Comparison of ENCODE assay signal across 8 cellular contexts in the genomic region with DNA sequence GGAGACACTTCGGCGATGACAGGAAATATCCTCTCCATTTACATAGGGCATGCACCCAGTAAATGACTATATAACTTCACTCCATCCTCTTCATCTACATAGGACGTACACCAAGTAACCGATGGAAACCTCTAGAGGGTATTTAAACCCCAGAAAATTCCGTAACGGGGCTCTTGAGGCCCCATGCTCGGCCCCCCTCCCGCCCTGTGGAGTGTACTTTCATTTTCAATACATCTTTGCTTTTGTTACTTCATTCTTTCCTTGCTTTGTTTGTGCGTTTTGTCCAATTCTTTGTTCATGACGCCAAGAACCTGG. TPM values are rescaled to one million over a fixed set of nuclear protein-coding genes. Genes with fewer than 3 reads are reported as not detected.
A peak's percentile ranks its signal among the peaks of the same experiment; 100 is the strongest.
DNase-seq lines count a peak whose midpoint lies in the region; ATAC-seq and TF ChIP-seq lines count a peak whose summit lies in the region.

No MANE protein-coding gene starts in this region.

- no peaks in the 10 kb centered on the region for H3K79me2 ChIP-seq in OCI-LY7 (ENCODE audit: insufficient read depth, low read depth, low read length)

- BruUV-seq in OCI-LY7 (replicated peaks; lab: Mats Ljungman, UMichigan) = no TSS peak

- ATAC-seq in GM21737 (IDR thresholded peaks at IDR 0.05; ENCODE audit: unreplicated experiment) (no peak), HG03571 (IDR thresholded peaks at IDR 0.05; ENCODE audit: unreplicated experiment) (no peak), HG02840 (IDR thresholded peaks at IDR 0.05; ENCODE audit: low FRiP score, unreplicated experiment) (no peak)

- TF ChIP-seq POLR2A in ovary (IDR thresholded peaks at IDR 0.05) = no peak

- no peak for TF ChIP-seq EP300 in ovary (IDR thresholded peaks at IDR 0.05)

- H3K4me1 ChIP-seq in OCI-LY7 (ENCODE audit: insufficient read depth, low read length, poor library complexity, severe bottlenecking) = peaks cover 3% of the 10 kb centered on the region
- peaks cover 3% of the 10 kb centered on the region for H3K4me1 ChIP-seq in ovary (ENCODE audit: insufficient read depth)

- H3K4me3 ChIP-seq in OCI-LY7 (ENCODE audit: low read depth, low read length, poor library complexity, severe bottlenecking) (peak overlapping the region; percentile 26), epithelial cell of esophagus (ENCODE audit: low read length) (peak overlapping the region; percentile 54), ovary (peak overlapping the region; percentile 44)

- peak overlapping the region; percentile 24; the same call in 1 of the 2 replicates for H3K4me2 ChIP-seq in OCI-LY7 (ENCODE audit: low read length)

- POLR2A ChIA-PET in OCI-LY7 (lab: Charles Lee) = no interaction called here

- intact Hi-C loops in OCI-LY7 (cut with micrococcal nuclease; ENCODE audit: unreplicated experiment) = no loop called here
- intact Hi-C loops in ovary (cut with DNase I) = no loop called here

- H3K36me3 ChIP-seq in OCI-LY7 (ENCODE audit: insufficient read depth, low read length) (no peaks in the 10 kb centered on the region), ovary (no peaks in the 10 kb centered on the region)

- H4K20me1 ChIP-seq in OCI-LY7 (ENCODE audit: insufficient read depth, low read length) = no peaks in the 10 kb centered on the region

- H3K9me3 ChIP-seq in OCI-LY7 (ENCODE audit: low read length) (no peaks in the 10 kb centered on the region), ovary (no peaks in the 10 kb centered on the region)

- no peak overlapping the region for H2AFZ ChIP-seq in OCI-LY7 (ENCODE audit: low read length)

- DNase-seq in DMS114 treated with DMSO at 0.1 percent for 48 hours (lab: John Stamatoyannopoulos, UW; ENCODE audit: unreplicated experiment) = peak; percentile 20
- no peak for DNase-seq in OCI-LY7 (ENCODE audit: low spot score)
- DNase-seq in epithelial cell of esophagus (ENCODE audit: low read depth) = no peak
- DNase-seq in ovary = no peak
- DNase-seq in GM19238 (ENCODE audit: insufficient read length, low spot score) = no peak

- no peaks in the 10 kb centered on the region for H3K27me3 ChIP-seq in ovary

- TF ChIP-seq CTCF in OCI-LY7 (conservative IDR thresholded peaks at IDR 0.05; ENCODE audit: low read length) (no peak), epithelial cell of esophagus (IDR thresholded peaks at IDR 0.05; ENCODE audit: insufficient read depth, low read depth, low read length, missing control alignments) (no peak), ovary (IDR thresholded peaks at IDR 0.05) (no peak)

- no peaks in the 10 kb centered on the region for H3K9me2 ChIP-seq in OCI-LY7 (ENCODE audit: insufficient read depth, low read length)

- WGBS in ovary, 3 donors = 17 to 21% (median 19%) methylated on average over 10 of the region's 10 CpGs

- CTCF ChIA-PET in OCI-LY7 (lab: Charles Lee; ENCODE audit: unreplicated experiment) = no interaction called here

- no peak overlapping the region for H3K27ac ChIP-seq in OCI-LY7 (ENCODE audit: low read depth, low read length, poor library complexity, severe bottlenecking)
- peak overlapping the region in 1 of 2 donors; percentile 67 for H3K27ac ChIP-seq in ovary

RNA-seq across cellular contexts. Expression of a gene that starts 7.5 kb away (rescaled TPM):
- not detected in 2 replicates for total RNA-seq in OCI-LY7 (2014; rRNA removed; shearing (Covaris generic))
- not detected in 2 replicates for total RNA-seq in OCI-LY7 (2022)
- total RNA-seq in ovary = 10 to 100 TPM in 5 of 7 donors, 1 to 10 TPM in 2; 2.7 to 47.3 (median 14.4) TPM
- 10 to 100 TPM; 14.0 to 19.9 TPM for polyA plus RNA-seq in ovary

RNA-seq across cellular contexts. Expression of a gene that starts 47.7 kb away (rescaled TPM):
- not detected in 2 replicates for total RNA-seq in OCI-LY7 (2014; rRNA removed; shearing (Covaris generic))
- total RNA-seq in OCI-LY7 (2022) (not detected in 2 replicates), ovary (10 to 100 TPM in 6 of 7 donors, 1 to 10 TPM in 1; 6.8 to 26.4 (median 23.2) TPM)
- polyA plus RNA-seq in ovary = 10 to 100 TPM; 25.4 to 57.7 TPM

Comparison
In these comparisons a context has a peak if more than half of its experiments do, and no peak if none do; other contexts are left out.
1. RNA of a gene that starts 47.7 kb away (total RNA-seq): 6.8 to 26.4 TPM in ovary; not detected in OCI-LY7; every median in the first group is over 4 times any median in the second.
2. Peak in every context shown above with its lines, with median percentiles within 50 percentile points of each other: H3K4me3 ChIP-seq.